17 cellular contexts compared by ENCODE assay signal in genomic region chr20:13263451-13263850, GRCh38. TPM values are rescaled to one million over a fixed set of nuclear protein-coding genes. Genes with fewer than 3 reads are reported as not detected.
A peak's percentile ranks its signal among the peaks of the same experiment; 100 is the strongest.
DNase-seq lines count a peak whose midpoint lies in the region; TF ChIP-seq lines count a peak whose summit lies in the region.
"Had no signal": no experiment of that assay in that cellular context is flagged by ENCODE, and none has a peak within 500 bp of the region (broad histone marks: within the 10 kb centered on the region; RNA-seq: fewer than 3 reads in every experiment).

No MANE protein-coding gene starts in this region.

- H3K27ac ChIP-seq in SJCRH30 (peak overlapping the region; percentile 44; the same call in 1 of the 2 replicates), mesodermal cell (ENCODE audit: low read depth, low read length, severe bottlenecking) (peak overlapping the region; percentile 46), smooth muscle cell (ENCODE audit: low read depth) (peak overlapping the region; percentile 37)
- H3K27ac ChIP-seq: C4-2B had no signal

- peak overlapping the region; percentile 38 for H2AFZ ChIP-seq in smooth muscle cell (ENCODE audit: low read depth)

- H3K4me1 ChIP-seq in SJCRH30 (peaks cover 14% of the 10 kb centered on the region), mesodermal cell (ENCODE audit: control insufficient read depth, insufficient read depth, low read length, poor library complexity, severe bottlenecking) (peaks cover 22% of the 10 kb centered on the region), smooth muscle cell (ENCODE audit: low read depth) (peaks cover 4% of the 10 kb centered on the region)
- H3K4me1 ChIP-seq: BE2C had no signal

- H3F3A ChIP-seq in smooth muscle cell (ENCODE audit: low read depth): no peaks in the 10 kb centered on the region

- H3K9me3 ChIP-seq in SJCRH30 (replicated peaks) (no peaks in the 10 kb centered on the region), mesodermal cell (ENCODE audit: control insufficient read depth, low read length) (no peaks in the 10 kb centered on the region), smooth muscle cell (replicated peaks; ENCODE audit: low read depth) (no peaks in the 10 kb centered on the region)
- H3K9me3 ChIP-seq: A549, BE2C had no signal

- H3K4me2 ChIP-seq in smooth muscle cell: peak overlapping the region; percentile 45

- no peaks in the 10 kb centered on the region for H3K27me3 ChIP-seq in SJCRH30
- no peaks in the 10 kb centered on the region for H3K27me3 ChIP-seq in smooth muscle cell (ENCODE audit: low read depth)
- H3K27me3 ChIP-seq: BE2C had no signal

- 95 to 96% methylated on average over 4 of the region's 5 CpGs for WGBS in mesodermal cell (ENCODE audit: insufficient coverage in 2 of 2), 2 experiments
- WGBS in smooth muscle cell (ENCODE audit: low lambda C conversion rate): 48% methylated on average over 5 of the region's 5 CpGs

- H3K4me3 ChIP-seq in SJCRH30: peak overlapping the region; percentile 39
- H3K4me3 ChIP-seq in mesodermal cell (ENCODE audit: extremely low read depth, insufficient read depth, low read length, poor library complexity, severe bottlenecking): no peak overlapping the region
- H3K4me3 ChIP-seq in smooth muscle cell: no peak overlapping the region
- H3K4me3 ChIP-seq: A549 had no signal

- no peak overlapping the region for H3K9ac ChIP-seq in smooth muscle cell (ENCODE audit: low read depth)

- TF ChIP-seq CTCF in smooth muscle cell (IDR thresholded peaks at IDR 0.05; ENCODE audit: borderline replicate concordance, insufficient read depth, poor library complexity, severe bottlenecking): no peak

- H4K20me1 ChIP-seq in smooth muscle cell (ENCODE audit: low read depth): no peaks in the 10 kb centered on the region

- DNase-seq in EH (ENCODE audit: low read depth): peak; percentile 20
- DNase-seq in SJCRH30: no peak
- DNase-seq in smooth muscle cell (lab: John Stamatoyannopoulos, UW; ENCODE audit: unreplicated experiment): no peak
- DNase-seq in germinal center (ENCODE audit: low spot score): no peak
- no peak for DNase-seq in GM19238 (ENCODE audit: insufficient read length, low spot score)
- DNase-seq in NCI-H2107 (lab: John Stamatoyannopoulos, UW): no peak
- DNase-seq: BE2C; CD4-positive, alpha-beta memory T cell; DMS153; GOT3; H9; IMR-90 had no signal

- H3K36me3 ChIP-seq in SJCRH30 (no peaks in the 10 kb centered on the region), mesodermal cell (ENCODE audit: control insufficient read depth, insufficient read depth, low read length) (no peaks in the 10 kb centered on the region), smooth muscle cell (ENCODE audit: low read depth) (no peaks in the 10 kb centered on the region)
- H3K36me3 ChIP-seq: BE2C had no signal

- H3K79me2 ChIP-seq in smooth muscle cell (ENCODE audit: low read depth): no peaks in the 10 kb centered on the region

RNA-seq across cellular contexts. Expression of gene ISM1, which starts 42.4 kb away (rescaled TPM):
- total RNA-seq in SJCRH30 (2014; rRNA removed; shearing (Covaris generic)): 0.05 TPM in 1 of 2 replicates, not detected in the other
- polyA plus RNA-seq in mesodermal cell (2013, experiment 1 of 2): 30.0 TPM
- 27.0 TPM for polyA plus RNA-seq in mesodermal cell (2013, experiment 2 of 2)
- 3.3 and 3.5 TPM in 2 replicates for total RNA-seq in smooth muscle cell
- polyA plus RNA-seq in smooth muscle cell: 2.2 and 2.6 TPM in 2 replicates
- total RNA-seq: HT-29, IMR-90 had no signal
- polyA plus RNA-seq: AG04450, IMR-90 had no signal
